ENCODE assay signal across 8 cellular contexts in genomic region chr11:576791-577610, GRCh38. TPM values are rescaled to one million over a fixed set of nuclear protein-coding genes. Genes with fewer than 3 reads are reported as not detected.
DNase-seq lines count a peak whose midpoint lies in the region; ATAC-seq and TF ChIP-seq lines count a peak whose summit lies in the region.

No MANE protein-coding gene starts in this region.

- H2AK5ac ChIP-seq in mesenchymal stem cell (ENCODE audit: low read length, severe bottlenecking): peak overlapping the region; percentile 27

- peak overlapping the region; percentile 66 for H3K4me2 ChIP-seq in mesenchymal stem cell (ENCODE audit: low read length, poor library complexity, severe bottlenecking)

- DNase-seq in left ventricle myocardium inferior (no peak), Right ventricle myocardium inferior (ENCODE audit: missing footprints) (no peak), MCF 10A (ENCODE audit: unreplicated experiment) (no peak), mesenchymal stem cell (no peak), aorta (no peak), ureter (ENCODE audit: low spot score) (no peak), Ammon's horn (ENCODE audit: low spot score) (no peak), NCI-H128 (lab: John Stamatoyannopoulos, UW; ENCODE audit: unreplicated experiment) (no peak)

- TF ChIP-seq CTCF in left ventricle myocardium inferior (IDR thresholded peaks at IDR 0.05; ENCODE audit: borderline replicate concordance) (no peak), MCF 10A (IDR thresholded peaks at IDR 0.05; ENCODE audit: unreplicated experiment) (no peak)

- H3K4me1 ChIP-seq in left ventricle myocardium inferior (peaks cover 70% of the 10 kb centered on the region), mesenchymal stem cell (ENCODE audit: control insufficient read depth, insufficient read depth, low read depth, low read length) (peaks cover 46% of the 10 kb centered on the region), aorta (ENCODE audit: control insufficient read depth in 1 of 2, insufficient read depth in 2 of 2, low read length in 2 of 2) (no peaks in the 10 kb centered on the region)

- no peak overlapping the region for H4K8ac ChIP-seq in mesenchymal stem cell (ENCODE audit: low read length)

- H3K23ac ChIP-seq in mesenchymal stem cell (ENCODE audit: low read length in 2 of 2): peak overlapping the region in 1 of 2 experiments; percentile 2

- H3K27ac ChIP-seq in left ventricle myocardium inferior (replicated peaks) (peak overlapping the region; percentile 97), mesenchymal stem cell (ENCODE audit: low read length, poor library complexity, severe bottlenecking) (peak overlapping the region; percentile 88), aorta (ENCODE audit: low read depth in 1 of 2, low read length in 2 of 2) (peak overlapping the region in 1 of 2 donors; percentile 49)

- H2AFZ ChIP-seq in mesenchymal stem cell (ENCODE audit: low read depth, low read length): peak overlapping the region; percentile 30

- CTCF ChIA-PET in MCF 10A (lab: Yijun Ruan, JAX): interaction anchor here (0.9 kb wide), 1 partner anchor 22 kb away, joined by 3 read pairs; no protein-coding TSS in a partner anchor

- no peak for ATAC-seq in Right ventricle myocardium inferior
- ATAC-seq in aorta (ENCODE audit: low FRiP score): no peak

- no peak overlapping the region for H2BK120ac ChIP-seq in mesenchymal stem cell (ENCODE audit: low read depth, low read length)

- peak overlapping the region; percentile 93 for H3K27ac Mint-ChIP-seq in MCF 10A (ENCODE audit: low read depth, unreplicated experiment)

- peak overlapping the region in 1 of 2 experiments; percentile 77 for H2BK12ac ChIP-seq in mesenchymal stem cell (ENCODE audit: low read length in 2 of 2)

- H3K27me3 ChIP-seq in left ventricle myocardium inferior (ENCODE audit: low read depth) (no peaks in the 10 kb centered on the region), mesenchymal stem cell (ENCODE audit: control insufficient read depth in 1 of 2, insufficient read depth in 1 of 2, low read length in 2 of 2) (peaks cover 4 to 7% of the 10 kb centered on the region in 2 experiments), aorta (ENCODE audit: control insufficient read depth in 1 of 2, insufficient read depth in 2 of 2, low read length in 1 of 2) (no peaks in the 10 kb centered on the region)

- peak overlapping the region; percentile 64 to 95 for H3K18ac ChIP-seq in mesenchymal stem cell (ENCODE audit: low read depth in 1 of 2, low read length in 2 of 2)

- peak overlapping the region in 1 of 2 experiments; percentile 96 for H3K14ac ChIP-seq in mesenchymal stem cell (ENCODE audit: low read length in 2 of 2)

- TSS peak; percentile 56 for BruUV-seq in MCF 10A (replicated peaks; lab: Mats Ljungman, UMichigan)

- H2BK5ac ChIP-seq in mesenchymal stem cell (ENCODE audit: low read depth, low read length, poor library complexity, severe bottlenecking): peak overlapping the region; percentile 46

- H2BK15ac ChIP-seq in mesenchymal stem cell (ENCODE audit: low read depth, poor library complexity, severe bottlenecking): peak overlapping the region; percentile 19

- peak overlapping the region; percentile 79 for H3K4me3 Mint-ChIP-seq in MCF 10A (ENCODE audit: unreplicated experiment)

- H3K4ac ChIP-seq in mesenchymal stem cell (ENCODE audit: low read depth in 1 of 2, low read length in 2 of 2): peak overlapping the region; percentile 7 to 92

- no peaks in the 10 kb centered on the region for H3K27me3 Mint-ChIP-seq in MCF 10A (ENCODE audit: insufficient read depth, unreplicated experiment)

- H3K9me3 Mint-ChIP-seq in MCF 10A (ENCODE audit: unreplicated experiment): no peaks in the 10 kb centered on the region

- H3K4me3 ChIP-seq in left ventricle myocardium inferior (peak overlapping the region; percentile 79), mesenchymal stem cell (ENCODE audit: insufficient read depth in 1 of 2, low read depth in 1 of 2, low read length in 2 of 2) (peak overlapping the region; percentile 82 to 99), aorta (ENCODE audit: low read length in 2 of 2) (peak overlapping the region; percentile 67 to 69)

- peaks cover 7% of the 10 kb centered on the region for H3K36me3 ChIP-seq in left ventricle myocardium inferior
- peaks cover 5 to 21% of the 10 kb centered on the region in 2 experiments for H3K36me3 ChIP-seq in mesenchymal stem cell (ENCODE audit: control insufficient read depth in 1 of 2, insufficient read depth in 2 of 2, low read depth in 1 of 2, low read length in 2 of 2)
- no peaks in the 10 kb centered on the region for H3K36me3 ChIP-seq in aorta (ENCODE audit: control insufficient read depth in 1 of 2, insufficient read depth in 2 of 2, low read length in 1 of 2)

- intact Hi-C loops in left ventricle myocardium inferior (cut with micrococcal nuclease) (no loop called here), Right ventricle myocardium inferior (cut with DNase I) (loop anchor here (5.0 kb wide), 1 partner anchor 35 kb away; no protein-coding TSS in a partner anchor), MCF 10A (cut with micrococcal nuclease) (no loop called here), aorta (cut with DNase I) (loop anchor here in 1 of 2 donors (5.0 kb wide), 1 partner anchor 35 kb away; no protein-coding TSS in a partner anchor)

- no peaks in the 10 kb centered on the region for H3K9me3 ChIP-seq in left ventricle myocardium inferior (replicated peaks)
- H3K9me3 ChIP-seq in mesenchymal stem cell (ENCODE audit: control insufficient read depth, low read length): no peaks in the 10 kb centered on the region
- H3K9me3 ChIP-seq in aorta (ENCODE audit: control insufficient read depth, low read length): no peaks in the 10 kb centered on the region

- no peak overlapping the region for H4K91ac ChIP-seq in mesenchymal stem cell (ENCODE audit: low read length)

- WGBS in mesenchymal stem cell: 8% methylated on average over 40 of the region's 50 CpGs
- 5% methylated on average over 40 to 48 of the region's 50 CpGs for WGBS in aorta, 2 donors

- POLR2A ChIA-PET in MCF 10A (lab: Yijun Ruan, JAX): interaction anchor here (0.7 to 2.5 kb wide), 15 partner anchors 12 to 257 kb away, joined by 3 to 17 read pairs (median 6); partner anchors contain the start of genes HRAS, PIDD1, RPLP2 and TMEM80

- peaks cover 8% of the 10 kb centered on the region for H3K36me3 Mint-ChIP-seq in MCF 10A (ENCODE audit: insufficient read depth, unreplicated experiment)

- peak overlapping the region; percentile 98 for H3K9ac ChIP-seq in mesenchymal stem cell (ENCODE audit: low read length)

- H3K79me1 ChIP-seq in mesenchymal stem cell (replicated peaks; ENCODE audit: low read length, poor library complexity, severe bottlenecking): peaks cover 3% of the 10 kb centered on the region

- H3K4me1 Mint-ChIP-seq in MCF 10A (ENCODE audit: insufficient read depth, unreplicated experiment): peaks cover 34% of the 10 kb centered on the region

RNA-seq across cellular contexts. Expression of gene PHRF1, which starts 0.7 kb away (rescaled TPM):
- total RNA-seq in left ventricle myocardium inferior: 17.7 TPM
- total RNA-seq in Right ventricle myocardium inferior: 16.6 TPM
- total RNA-seq in MCF 10A (2022): 29.9 and 31.8 TPM in 2 replicates
- polyA plus RNA-seq in mesenchymal stem cell (2013, experiment 1 of 2): 13.2 TPM
- 11.9 TPM for polyA plus RNA-seq in mesenchymal stem cell (2013, experiment 2 of 2)
- 10 to 100 TPM; 26.6 to 32.4 TPM for total RNA-seq in aorta
- 10 to 100 TPM in 1 of 2 donors, 1 to 10 TPM in 1; 7.6 to 18.1 TPM for polyA plus RNA-seq in aorta
- 43.6 TPM for total RNA-seq in ureter

RNA-seq across cellular contexts. Expression of gene RASSF7, which starts 16.2 kb away (rescaled TPM):
- total RNA-seq in left ventricle myocardium inferior: 4.5 TPM
- total RNA-seq in Right ventricle myocardium inferior: 3.9 TPM
- 11.4 and 13.3 TPM in 2 replicates for total RNA-seq in MCF 10A (2022)
- polyA plus RNA-seq in mesenchymal stem cell (2013, experiment 1 of 2): 3.2 TPM
- polyA plus RNA-seq in mesenchymal stem cell (2013, experiment 2 of 2): 2.3 TPM
- total RNA-seq in aorta: 1 to 10 TPM; 5.6 to 8.5 TPM
- polyA plus RNA-seq in aorta: 1 to 10 TPM; 8.4 to 9.9 TPM
- 54.9 TPM for total RNA-seq in ureter

RNA-seq across cellular contexts. Expression of gene LMNTD2, which starts 16.5 kb away (rescaled TPM):
- total RNA-seq in left ventricle myocardium inferior (0.52 TPM), Right ventricle myocardium inferior (0.14 TPM), MCF 10A (2022) (6.1 and 8.0 TPM in 2 replicates), aorta (1 to 10 TPM; 1.4 to 1.9 TPM), ureter (8.8 TPM)
- 0.46 TPM for polyA plus RNA-seq in mesenchymal stem cell (2013, experiment 1 of 2)
- 0.67 TPM for polyA plus RNA-seq in mesenchymal stem cell (2013, experiment 2 of 2)
- 1 to 10 TPM; 1.7 to 1.9 TPM for polyA plus RNA-seq in aorta

RNA-seq across cellular contexts. Expression of gene IRF7, which starts 38.7 kb away (rescaled TPM):
- total RNA-seq in left ventricle myocardium inferior (10.3 TPM), Right ventricle myocardium inferior (13.2 TPM), MCF 10A (2022) (7.7 and 9.5 TPM in 2 replicates), aorta (10 to 100 TPM; 23.3 to 30.9 TPM), ureter (14.9 TPM)
- 6.8 TPM for polyA plus RNA-seq in mesenchymal stem cell (2013, experiment 1 of 2)
- 7.3 TPM for polyA plus RNA-seq in mesenchymal stem cell (2013, experiment 2 of 2)
- polyA plus RNA-seq in aorta: 10 to 100 TPM; 13.4 to 29.3 TPM

RNA-seq across cellular contexts. Expression of gene LRRC56, which starts 39.7 kb away (rescaled TPM):
- total RNA-seq in left ventricle myocardium inferior (0.25 TPM), Right ventricle myocardium inferior (0.16 TPM), MCF 10A (2022) (0.54 and 0.75 TPM in 2 replicates), aorta (1 to 10 TPM; 1.0 to 1.3 TPM), ureter (3.4 TPM)
- polyA plus RNA-seq in mesenchymal stem cell (2013, experiment 1 of 2): 1.2 TPM
- 1.2 TPM for polyA plus RNA-seq in mesenchymal stem cell (2013, experiment 2 of 2)
- polyA plus RNA-seq in aorta: 1 to 10 TPM in 1 of 2 donors, under 1 TPM in 1; 0.25 to 1.5 TPM
